6 cellular contexts compared by ENCODE assay signal in genomic region chr2:59303272-59303671, GRCh38.
"Had no signal": no experiment of that assay in that cellular context is flagged by ENCODE, and none has a peak within 500 bp of the region (broad histone marks: within the 10 kb centered on the region; RNA-seq: fewer than 3 reads in every experiment).

No MANE protein-coding gene starts in this region.

- FAIRE-seq: HTR-8/SVneo, K562 had no signal

- DNase-seq: IMR-90, KBM-7, KG1 had no signal

- H3K27ac ChIP-seq: HL-60 had no signal

- H3K4me3 ChIP-seq: K562 had no signal

- ATAC-seq: K562 had no signal
